Comparison of ENCODE assay signal across 24 cellular contexts in the genomic region with DNA sequence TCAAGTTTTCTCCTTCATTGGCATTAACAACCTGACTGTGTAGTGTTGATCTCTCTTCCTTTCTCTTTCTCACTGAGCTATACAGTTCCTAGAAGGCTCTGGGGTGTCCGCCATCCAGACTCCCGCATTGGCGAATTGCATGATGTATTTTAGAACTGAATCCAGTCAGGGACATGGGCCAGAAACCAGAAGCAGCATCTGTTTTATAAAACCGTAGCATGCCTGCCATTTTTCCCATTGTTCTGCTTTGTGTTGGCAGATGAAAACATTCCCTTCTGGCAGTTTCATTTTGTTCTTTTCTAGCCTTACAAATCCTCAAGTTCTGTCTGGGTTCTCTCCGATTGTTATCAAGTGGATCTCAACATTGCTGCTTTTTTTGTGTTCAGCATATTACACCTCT.
DNase-seq lines count a peak whose midpoint lies in the region; ATAC-seq and TF ChIP-seq lines count a peak whose summit lies in the region.
"Had no signal": no experiment of that assay in that cellular context is flagged by ENCODE, and none has a peak within 500 bp of the region (broad histone marks: within the 10 kb centered on the region; RNA-seq: fewer than 3 reads in every experiment).

No MANE protein-coding gene starts in this region.

- H3K27me3 Mint-ChIP-seq in natural killer cell (ENCODE audit: low read depth in 2 of 2): no peaks in the 10 kb centered on the region
- H3K27me3 Mint-ChIP-seq: activated CD4-positive, alpha-beta T cell treated with anti-CD3 and anti-CD28 coated beads for 36 hours; activated naive CD8-positive, alpha-beta T cell treated with anti-CD3 and anti-CD28 coated beads for 36 hours; memory B cell; naive thymus-derived CD4-positive, alpha-beta T cell had no signal

- H3K36me3 ChIP-seq in adipocyte (ENCODE audit: control insufficient read depth, insufficient read depth, low read length, severe bottlenecking) (no peaks in the 10 kb centered on the region), stomach smooth muscle (ENCODE audit: control insufficient read depth in 2 of 2, insufficient read depth in 2 of 2, low read length in 2 of 2) (no peaks in the 10 kb centered on the region)
- H3K36me3 ChIP-seq: stomach, upper lobe of left lung had no signal

- H3K27me3 ChIP-seq in adipocyte (replicated peaks; ENCODE audit: control insufficient read depth, insufficient read depth, low read length) (no peaks in the 10 kb centered on the region), dorsolateral prefrontal cortex (no peaks in the 10 kb centered on the region), stomach smooth muscle (ENCODE audit: control insufficient read depth in 1 of 2, insufficient read depth in 2 of 2, low read length in 2 of 2) (no peaks in the 10 kb centered on the region)
- H3K27me3 ChIP-seq: foreskin keratinocyte, stomach, upper lobe of left lung had no signal

- DNase-seq in adipocyte (ENCODE audit: low read depth): peak; percentile 20
- peak in 8 of 10 donors; percentile 3 to 71 (median 46) for DNase-seq in dorsolateral prefrontal cortex
- DNase-seq in mucosa of gallbladder (ENCODE audit: low spot score): peak; percentile 30
- DNase-seq in SW 1271 (lab: John Stamatoyannopoulos, UW): no peak
- DNase-seq in natural killer cell: no peak
- DNase-seq: activated CD4-positive, alpha-beta T cell treated with anti-CD3 and anti-CD28 coated beads for 36 hours; activated CD8-positive, alpha-beta memory T cell treated with anti-CD3 and anti-CD28 coated beads for 24 hours; activated effector memory CD4-positive, alpha-beta T cell treated with Interleukin-2 at 50 U/mL for 16 hours; activated naive CD8-positive, alpha-beta T cell treated with anti-CD3 and anti-CD28 coated beads for 36 hours; foreskin keratinocyte; left cardiac atrium; naive thymus-derived CD4-positive, alpha-beta T cell; NCI-H1105; NCI-H2029; NCI-H226; NCI-H774; stimulated activated CD4-positive, alpha-beta T cell treated with anti-CD3 and anti-CD28 coated beads, Interleukin-2, amount 100 ng/mL, for 24 hours; stomach; upper lobe of left lung had no signal

- ATAC-seq in HG03175 (IDR thresholded peaks at IDR 0.05; ENCODE audit: unreplicated experiment) (no peak), natural killer cell (no peak)
- ATAC-seq: activated CD4-positive, alpha-beta T cell treated with anti-CD3 and anti-CD28 coated beads for 36 hours; foreskin keratinocyte; GM12878; naive thymus-derived CD4-positive, alpha-beta T cell; SK-N-SH treated with all-trans-retinoic acid at 6 μM for 48 hours had no signal

- H3K27ac Mint-ChIP-seq in natural killer cell: no peak overlapping the region
- H3K27ac Mint-ChIP-seq: activated CD4-positive, alpha-beta T cell treated with anti-CD3 and anti-CD28 coated beads for 36 hours; activated naive CD8-positive, alpha-beta T cell treated with anti-CD3 and anti-CD28 coated beads for 36 hours; memory B cell; naive thymus-derived CD4-positive, alpha-beta T cell had no signal

- no peaks in the 10 kb centered on the region for H3K36me3 Mint-ChIP-seq in natural killer cell
- H3K36me3 Mint-ChIP-seq: activated naive CD8-positive, alpha-beta T cell treated with anti-CD3 and anti-CD28 coated beads for 36 hours; memory B cell; naive thymus-derived CD4-positive, alpha-beta T cell had no signal

- H3K27ac ChIP-seq in dorsolateral prefrontal cortex (peak overlapping the region in 3 of 59 donors; percentile 2 to 63 (median 22)), stomach smooth muscle (ENCODE audit: low read length) (no peak overlapping the region)
- H3K27ac ChIP-seq: foreskin keratinocyte, stomach, upper lobe of left lung had no signal

- no peaks in the 10 kb centered on the region for H3K9me3 ChIP-seq in adipocyte (ENCODE audit: control insufficient read depth, low read length)
- H3K9me3 ChIP-seq in stomach smooth muscle (ENCODE audit: control insufficient read depth in 2 of 2, low read length in 2 of 2): no peaks in the 10 kb centered on the region
- H3K9me3 ChIP-seq: stomach, upper lobe of left lung had no signal

- no peak overlapping the region for H3K4me3 Mint-ChIP-seq in natural killer cell
- H3K4me3 Mint-ChIP-seq: activated CD4-positive, alpha-beta T cell treated with anti-CD3 and anti-CD28 coated beads for 36 hours; activated naive CD8-positive, alpha-beta T cell treated with anti-CD3 and anti-CD28 coated beads for 36 hours; memory B cell; naive thymus-derived CD4-positive, alpha-beta T cell had no signal

- peaks cover 9 to 12% of the 10 kb centered on the region in 2 donors for H3K9me3 Mint-ChIP-seq in natural killer cell

- H3K9ac ChIP-seq in adipocyte (ENCODE audit: low read length) (no peak overlapping the region), stomach smooth muscle (ENCODE audit: low read length in 2 of 2) (no peak overlapping the region)

- peak overlapping the region; percentile 62 for H3K4me3 ChIP-seq in adipocyte (ENCODE audit: low read length)
- peak overlapping the region in 2 of 59 donors; percentile 3 to 18 for H3K4me3 ChIP-seq in dorsolateral prefrontal cortex
- peak overlapping the region; percentile 37 to 56 for H3K4me3 ChIP-seq in stomach smooth muscle (ENCODE audit: low read length in 2 of 2)
- H3K4me3 ChIP-seq: GM12878, stomach, upper lobe of left lung had no signal

- H3K4me1 ChIP-seq in adipocyte (ENCODE audit: control insufficient read depth, insufficient read depth, low read length) (peaks cover 14% of the 10 kb centered on the region), stomach smooth muscle (ENCODE audit: control insufficient read depth, insufficient read depth, low read length) (peaks cover 2% of the 10 kb centered on the region)
- H3K4me1 ChIP-seq: foreskin keratinocyte, upper lobe of left lung had no signal

- TF ChIP-seq CTCF in dorsolateral prefrontal cortex (IDR thresholded peaks at IDR 0.05 in 54 of 56, conservative IDR thresholded peaks at IDR 0.05 in 2 of 56; ENCODE audit: low read depth in 1 of 56, partially characterized antibody in 56 of 56): no peak
- TF ChIP-seq CTCF in natural killer cell (IDR thresholded peaks at IDR 0.05): no peak

- intact Hi-C loops in dorsolateral prefrontal cortex (cut with DNase I): no loop called here
- intact Hi-C loops in natural killer cell (cut with micrococcal nuclease): no loop called here

- H3K4me1 Mint-ChIP-seq in natural killer cell: no peaks in the 10 kb centered on the region
- H3K4me1 Mint-ChIP-seq: activated CD4-positive, alpha-beta T cell treated with anti-CD3 and anti-CD28 coated beads for 36 hours; activated naive CD8-positive, alpha-beta T cell treated with anti-CD3 and anti-CD28 coated beads for 36 hours; memory B cell; naive thymus-derived CD4-positive, alpha-beta T cell had no signal

Comparison
In these comparisons a context has a peak if more than half of its experiments do, and no peak if none do; other contexts are left out.
1. DNase-seq: peak in adipocyte (single experiment), dorsolateral prefrontal cortex (8 of 10) and mucosa of gallbladder (single experiment); none in SW 1271 (0 of 2) and natural killer cell (single experiment).